ENCODE assay signal across 8 cellular contexts in the genomic region with DNA sequence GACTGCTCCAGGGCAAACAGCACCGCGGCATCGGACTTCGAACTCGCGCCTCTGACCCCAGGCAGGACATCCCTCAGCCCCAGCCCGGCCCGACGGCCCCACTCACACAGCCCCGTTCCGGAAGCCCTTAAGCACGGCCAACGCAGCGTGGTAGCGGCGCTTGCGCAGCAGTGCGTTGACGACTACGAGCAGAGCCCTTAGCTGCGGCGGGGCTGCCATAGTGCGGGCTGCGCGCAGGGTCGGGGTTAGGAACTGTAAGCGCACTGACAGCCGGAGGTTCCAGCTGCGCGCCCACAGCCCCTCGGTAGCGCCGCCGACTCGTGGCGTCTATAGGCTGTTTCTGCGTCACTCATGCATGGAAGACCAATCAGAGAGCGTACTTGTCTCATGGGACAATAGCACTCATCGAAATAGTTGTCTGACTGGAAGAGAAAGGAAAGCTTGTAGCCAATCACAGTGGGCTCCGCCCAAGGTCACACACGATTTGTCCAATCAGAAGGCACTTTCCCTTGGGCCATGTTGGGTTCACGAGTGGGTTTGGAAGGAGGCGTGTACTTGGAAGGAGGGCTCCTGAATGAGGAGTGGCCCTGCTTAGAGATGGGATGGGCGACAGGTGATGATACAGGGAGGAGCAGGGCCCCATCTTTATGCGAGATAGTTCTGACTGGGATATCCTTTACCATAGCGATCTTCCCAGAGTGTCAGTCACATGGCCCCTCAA. TPM values are rescaled to one million over a fixed set of nuclear protein-coding genes. Genes with fewer than 3 reads are reported as not detected.
DNase-seq lines count a peak whose midpoint lies in the region; ATAC-seq, FAIRE-seq and TF ChIP-seq lines count a peak whose summit lies in the region.

A gene with protein sequence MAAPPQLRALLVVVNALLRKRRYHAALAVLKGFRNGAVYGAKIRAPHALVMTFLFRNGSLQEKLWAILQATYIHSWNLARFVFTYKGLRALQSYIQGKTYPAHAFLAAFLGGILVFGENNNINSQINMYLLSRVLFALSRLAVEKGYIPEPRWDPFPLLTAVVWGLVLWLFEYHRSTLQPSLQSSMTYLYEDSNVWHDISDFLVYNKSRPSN (minus strand): TSS at position 322 of the 721 bp plus-strand sequence. CDS start 103 bp downstream, at position 219.

- peak in 1 of 2 donors; percentile 80 for TF ChIP-seq EP300 in tibial nerve (IDR thresholded peaks at IDR 0.05)

- intact Hi-C loops in Right ventricle myocardium superior (cut with DNase I), result no loop called here
- intact Hi-C loops in pancreas (cut with DNase I), result no loop called here

- H3K36me3 ChIP-seq in pancreas (no peaks in the 10 kb centered on the region), tibial nerve (peaks cover 0 to 2% (median 0%) of the 10 kb centered on the region in 3 donors)

- H3K9me3 ChIP-seq in pancreas (no peaks in the 10 kb centered on the region), tibial nerve (no peaks in the 10 kb centered on the region)

- TF ChIP-seq POLR2A in tibial nerve (IDR thresholded peaks at IDR 0.05), result peak in 1 of 2 donors; percentile 50

- TF ChIP-seq CTCF in pancreas (IDR thresholded peaks at IDR 0.05) (no peak), tibial nerve (IDR thresholded peaks at IDR 0.05) (peak in 2 of 5 experiments; percentile 34 to 58)

- 3 to 4% methylated on average over 46 of the region's 46 CpGs for WGBS in pancreas, 2 donors
- 3 to 6% methylated on average over 20 to 38 of the region's 46 CpGs for WGBS in tibial nerve, 2 donors

- H3K27me3 ChIP-seq in pancreas (no peaks in the 10 kb centered on the region), tibial nerve (no peaks in the 10 kb centered on the region)

- DNase-seq in NCI-H1105 (lab: John Stamatoyannopoulos, UW) (peak; percentile 99), SW 1271 (lab: John Stamatoyannopoulos, UW) (peak; percentile 100), Right ventricle myocardium superior (peak; percentile 92), pancreas (peak; percentile 84 to 92 (median 90)), tibial nerve (ENCODE audit: low spot score in 2 of 2) (peak; percentile 85 to 90)
- peak; percentile 64 for DNase-seq in activated naive CD8-positive, alpha-beta T cell treated with anti-CD3 and anti-CD28 coated beads, Interleukin-2, amount 50 U/mL, for 16 hours (ENCODE audit: low read depth, low spot score)

- H3K4me3 ChIP-seq in GM08714 (ENCODE audit: low read length) (peak within 1 kb of the TSS; percentile 67; the same call in 1 of the 2 replicates), pancreas (peak within 1 kb of the TSS; percentile 72 to 95 (median 78)), tibial nerve (peak within 1 kb of the TSS; percentile 59 to 92 (median 82))

- H3K4me1 ChIP-seq in pancreas, result peaks cover 0 to 8% (median 5%) of the 10 kb centered on the region in 3 donors
- H3K4me1 ChIP-seq in tibial nerve, result peaks cover 3 to 16% (median 9%) of the 10 kb centered on the region in 4 donors

- peak; percentile 97 for FAIRE-seq in pancreas (lab: Jason Lieb, UNC)

- ATAC-seq in HG02588 (IDR thresholded peaks at IDR 0.05; ENCODE audit: unreplicated experiment) (peak; percentile 93), Right ventricle myocardium superior (ENCODE audit: poor library complexity) (peak; percentile 99), pancreas (peak; percentile 98 to 100 (median 99))

- H3K27ac ChIP-seq in pancreas (peak within 1 kb of the TSS; percentile 22 to 49 (median 42)), tibial nerve (peak within 1 kb of the TSS; percentile 37 to 80 (median 74))

RNA-seq across cellular contexts. Expression of the gene that starts here (rescaled TPM):
- total RNA-seq in Right ventricle myocardium superior (11.7 TPM), pancreas (1 to 10 TPM; 4.5 to 8.2 (median 5.7) TPM), tibial nerve (1 to 10 TPM; 5.1 to 9.6 (median 8.6) TPM)
- polyA plus RNA-seq in pancreas, result 1 to 10 TPM; 2.1 to 3.5 TPM

Comparison
In these comparisons a context has a peak if more than half of its experiments do, and no peak if none do; other contexts are left out.
1. Peak in every context shown above with its lines: DNase-seq, ATAC-seq, H3K4me3 ChIP-seq and H3K27ac ChIP-seq.